In genomic region chr6:132062626-132063025, GRCh38 we compare ENCODE assay signal across 17 cellular contexts.
DNase-seq lines count a peak whose midpoint lies in the region; TF ChIP-seq lines count a peak whose summit lies in the region.
"Had no signal": no experiment of that assay in that cellular context is flagged by ENCODE, and none has a peak within 500 bp of the region (broad histone marks: within the 10 kb centered on the region; RNA-seq: fewer than 3 reads in every experiment).

No MANE protein-coding gene starts in this region.

- no peaks in the 10 kb centered on the region for H4K20me1 ChIP-seq in GM23248 (ENCODE audit: insufficient read depth)
- H4K20me1 ChIP-seq: BLaER1 treated with 17β-estradiol and CSF1 and Interleukin-3, amounts not matched to agents 10 nM and 100 nM had no signal

- no peak overlapping the region for H3K4me3 Mint-ChIP-seq in chondrocyte (ENCODE audit: unreplicated experiment)

- H2BK12ac ChIP-seq in trophoblast cell (ENCODE audit: low read length) = no peak overlapping the region

- DNase-seq in GM23248 (no peak), NCI-H69 (lab: John Stamatoyannopoulos, UW) (peak; percentile 6), chondrocyte (ENCODE audit: low spot score) (no peak), trophoblast cell (peak in 1 of 2 donors; percentile 42), NCI-H2107 (lab: John Stamatoyannopoulos, UW) (no peak), AG20443 (ENCODE audit: low spot score) (no peak)
- DNase-seq in effector CD8-positive, alpha-beta T cell (lab: John Stamatoyannopoulos, UW) = no peak
- DNase-seq: DMS153, EL, Kasumi-1, NCI-H1417, NCI-H2081, NCI-H226, NCI-H748 treated with DMSO at 0.1 percent for 48 hours, SIG-M5 had no signal

- H2AFZ ChIP-seq in GM23248 (0 out of 2 replicates have a peak overlapping the region, but pooled peaks have one; percentile 42), trophoblast cell (ENCODE audit: insufficient read depth, low read length, poor library complexity) (no peak overlapping the region)

- peaks cover 4% of the 10 kb centered on the region for H3K9me3 Mint-ChIP-seq in chondrocyte (ENCODE audit: low read depth)

- H3F3A ChIP-seq in GM23248 (ENCODE audit: insufficient read depth) = peaks cover 55% of the 10 kb centered on the region

- H3K9ac ChIP-seq in GM23248 (no peak overlapping the region), trophoblast cell (ENCODE audit: low read length) (no peak overlapping the region)
- H3K9ac ChIP-seq: BLaER1 treated with 17β-estradiol and CSF1 and Interleukin-3, amounts not matched to agents 10 nM and 100 nM had no signal

- no peak overlapping the region for H3K14ac ChIP-seq in trophoblast cell (ENCODE audit: low read length)

- no peaks in the 10 kb centered on the region for H3K9me3 ChIP-seq in GM23248 (ENCODE audit: low read depth)
- no peaks in the 10 kb centered on the region for H3K9me3 ChIP-seq in trophoblast cell (ENCODE audit: insufficient read depth, low read depth, low read length)
- H3K9me3 ChIP-seq: HAP-1 had no signal

- H3K4me2 ChIP-seq in GM23248 (ENCODE audit: unreplicated experiment) (no peak overlapping the region), trophoblast cell (ENCODE audit: low read length) (no peak overlapping the region)
- H3K4me2 ChIP-seq: BLaER1 treated with 17β-estradiol and CSF1 and Interleukin-3, amounts not matched to agents 10 nM and 100 nM had no signal

- H3K4me3 ChIP-seq in GM23248 (no peak overlapping the region), trophoblast cell (ENCODE audit: low read depth, low read length) (no peak overlapping the region)
- H3K4me3 ChIP-seq: BLaER1 treated with 17β-estradiol and CSF1 and Interleukin-3, amounts not matched to agents 10 nM and 100 nM; HAP-1 had no signal

- peak overlapping the region; percentile 11 for H4K91ac ChIP-seq in trophoblast cell (ENCODE audit: low read depth, low read length)

- H3K27me3 Mint-ChIP-seq in chondrocyte (ENCODE audit: low read depth) = no peaks in the 10 kb centered on the region

- H3K79me1 ChIP-seq in trophoblast cell (ENCODE audit: low read length) = peaks cover 4% of the 10 kb centered on the region

- H2BK5ac ChIP-seq in trophoblast cell (ENCODE audit: low read depth, low read length, poor library complexity) = no peak overlapping the region

- peak overlapping the region; percentile 78 for H3K27ac Mint-ChIP-seq in chondrocyte (ENCODE audit: unreplicated experiment)

- H3K36me3 Mint-ChIP-seq in chondrocyte (ENCODE audit: low read depth) = peaks cover 4% of the 10 kb centered on the region

- H3K4me1 Mint-ChIP-seq in chondrocyte (ENCODE audit: low read depth) = peaks cover 59% of the 10 kb centered on the region

- H3K79me2 ChIP-seq in GM23248 (ENCODE audit: insufficient read depth) (no peaks in the 10 kb centered on the region), trophoblast cell (ENCODE audit: control insufficient read depth, insufficient read depth, low read length, poor library complexity) (no peaks in the 10 kb centered on the region)

- H3K27me3 ChIP-seq in GM23248 (replicated peaks; ENCODE audit: insufficient read depth) = no peaks in the 10 kb centered on the region
- no peaks in the 10 kb centered on the region for H3K27me3 ChIP-seq in trophoblast cell (ENCODE audit: insufficient read depth, low read length)
- H3K27me3 ChIP-seq: BLaER1 treated with 17β-estradiol and CSF1 and Interleukin-3, amounts not matched to agents 10 nM and 100 nM had no signal

- no peaks in the 10 kb centered on the region for H3K9me2 ChIP-seq in GM23248 (ENCODE audit: insufficient read depth)

- no peak overlapping the region for H3K18ac ChIP-seq in trophoblast cell (ENCODE audit: low read length)

- 83 to 91% methylated on average over 3 of the region's 3 CpGs for WGBS in GM23248 (ENCODE audit: low coverage in 1 of 2, low lambda C conversion rate in 2 of 2, missing lambda C conversion rate in 2 of 2), 2 experiments
- WGBS in trophoblast cell (ENCODE audit: extremely low coverage, insufficient coverage, insufficient read length) = no CpG with 5 or more reads among the region's 3 CpGs

- H4K12ac ChIP-seq in trophoblast cell (ENCODE audit: low read depth, low read length) = no peak overlapping the region

- in situ Hi-C loops in GM23248 (cut with MboI) = no loop called here

- no peak overlapping the region for H4K8ac ChIP-seq in trophoblast cell (ENCODE audit: low read depth, low read length)

- H3K27ac ChIP-seq in GM23248 (peak overlapping the region; percentile 87), trophoblast cell (ENCODE audit: low read depth, low read length) (no peak overlapping the region)
- H3K27ac ChIP-seq: BLaER1 treated with 17β-estradiol and CSF1 and Interleukin-3, amounts not matched to agents 10 nM and 100 nM had no signal

- no peaks in the 10 kb centered on the region for H3K36me3 ChIP-seq in GM23248 (ENCODE audit: low read depth)
- H3K36me3 ChIP-seq in trophoblast cell (ENCODE audit: control insufficient read depth in 1 of 2, insufficient read depth in 2 of 2, low read length in 2 of 2) = peaks cover 0 to 2% of the 10 kb centered on the region in 2 experiments
- H3K36me3 ChIP-seq: BLaER1 treated with 17β-estradiol and CSF1 and Interleukin-3, amounts not matched to agents 10 nM and 100 nM; HAP-1 had no signal

- H3K4me1 ChIP-seq in GM23248 (ENCODE audit: insufficient read depth) = peaks cover 57% of the 10 kb centered on the region
- peaks cover 0 to 4% of the 10 kb centered on the region in 2 experiments for H3K4me1 ChIP-seq in trophoblast cell (ENCODE audit: control insufficient read depth in 1 of 2, insufficient read depth in 2 of 2, low read length in 2 of 2)
- H3K4me1 ChIP-seq: HAP-1 had no signal

- H2BK120ac ChIP-seq in trophoblast cell (ENCODE audit: insufficient read depth, low read length, poor library complexity) = no peak overlapping the region

- no peak overlapping the region for H2AK5ac ChIP-seq in trophoblast cell (ENCODE audit: low read length)

- no peak overlapping the region for H3K23ac ChIP-seq in trophoblast cell (ENCODE audit: low read length)

- no peak overlapping the region for H3K4ac ChIP-seq in trophoblast cell (ENCODE audit: low read depth, low read length)

- no peak for TF ChIP-seq CTCF in chondrocyte (IDR thresholded peaks at IDR 0.05)
